ENCODE assay signal across 8 cellular contexts in genomic region chr7:81499262-81500116, GRCh38.
DNase-seq lines count a peak whose midpoint lies in the region; ATAC-seq, FAIRE-seq and TF ChIP-seq lines count a peak whose summit lies in the region.

No MANE protein-coding gene starts in this region.

- in situ Hi-C loops in mammary epithelial cell (cut with MboI; ENCODE audit: low sequenced_read_pairs in 2 of 2): loop anchor here (5.0 to 25.0 kb wide), 7 partner anchors 205 to 1238 kb away; no protein-coding TSS in a partner anchor

- H3K36me3 Mint-ChIP-seq in CD14-positive monocyte: no peaks in the 10 kb centered on the region
- no peaks in the 10 kb centered on the region for H3K36me3 Mint-ChIP-seq in CD4-positive, alpha-beta T cell (ENCODE audit: low read depth)

- H3K4me1 ChIP-seq in mammary epithelial cell (ENCODE audit: insufficient read depth, low read length): peaks cover 3% of the 10 kb centered on the region

- intact Hi-C loops in CD14-positive monocyte (cut with micrococcal nuclease) (loop anchor here (5.0 to 10.0 kb wide), 4 partner anchors 458 to 1075 kb away; no protein-coding TSS in a partner anchor), mammary epithelial cell (cut with micrococcal nuclease) (loop anchor here (1.0 to 10.0 kb wide), 7 partner anchors 217 to 1228 kb away; no protein-coding TSS in a partner anchor), left colon (cut with DNase I, micrococcal nuclease) (loop anchor here in 1 of 2 donors (10.0 kb wide), 2 partner anchors 455 to 515 kb away; no protein-coding TSS in a partner anchor)
- intact Hi-C loops in CD4-positive, alpha-beta T cell (cut with DNase I, micrococcal nuclease): loop anchor here in 1 of 2 experiments (5.0 kb wide), 1 partner anchor 1228 kb away; no protein-coding TSS in a partner anchor

- no peak overlapping the region for H3K4me3 Mint-ChIP-seq in CD14-positive monocyte
- no peak overlapping the region for H3K4me3 Mint-ChIP-seq in CD4-positive, alpha-beta T cell

- DNase-seq in CD14-positive monocyte (ENCODE audit: low spot score) (no peak), GM19240 (ENCODE audit: insufficient read length, low spot score) (peak; percentile 6), HS-27A (ENCODE audit: low read depth) (peak; percentile 49), NCI-H748 treated with DMSO at 0.1 percent for 48 hours (lab: John Stamatoyannopoulos, UW) (peak; percentile 67), mammary epithelial cell (peak; percentile 52), left colon (no peak), urothelium cell line (ENCODE audit: low spot score) (peak; percentile 71)
- no peak for DNase-seq in CD4-positive, alpha-beta T cell

- peaks cover 7% of the 10 kb centered on the region for H3K4me1 Mint-ChIP-seq in CD14-positive monocyte
- H3K4me1 Mint-ChIP-seq in CD4-positive, alpha-beta T cell (ENCODE audit: low read depth): no peaks in the 10 kb centered on the region

- H3K4me2 ChIP-seq in mammary epithelial cell (ENCODE audit: insufficient read depth, low read depth, low read length): peak overlapping the region; percentile 44

- CTCF ChIA-PET in mammary epithelial cell (lab: Charles Lee; ENCODE audit: low non-redundant PET): interaction anchor here (0.6 to 1.0 kb wide), 2 partner anchors 14 to 517 kb away, joined by 3 read pairs; no protein-coding TSS in a partner anchor
- CTCF ChIA-PET in CD4-positive, alpha-beta T cell (lab: Charles Lee): no interaction called here

- dilution Hi-C loops in mammary epithelial cell (cut with HindIII; ENCODE audit: low sequenced_read_pairs): loop anchor here (25.0 kb wide), 1 partner anchor 238 kb away; no protein-coding TSS in a partner anchor

- no peaks in the 10 kb centered on the region for H3K9me3 ChIP-seq in mammary epithelial cell (replicated peaks; ENCODE audit: insufficient read depth, low read length)
- no peaks in the 10 kb centered on the region for H3K9me3 ChIP-seq in CD4-positive, alpha-beta T cell (ENCODE audit: control insufficient read depth, low read length)

- POLR2A ChIA-PET in CD4-positive, alpha-beta T cell (lab: Charles Lee): no interaction called here

- H4K20me1 ChIP-seq in mammary epithelial cell (ENCODE audit: insufficient read depth, low read length): no peaks in the 10 kb centered on the region

- H3K36me3 ChIP-seq in mammary epithelial cell (ENCODE audit: insufficient read depth, low read length): no peaks in the 10 kb centered on the region

- peak; percentile 69 for FAIRE-seq in urothelium cell line (lab: Jason Lieb, UNC)

- ATAC-seq in left colon: peak; percentile 74
- no peak for ATAC-seq in CD4-positive, alpha-beta T cell (ENCODE audit: poor library complexity)

- H2AFZ ChIP-seq in mammary epithelial cell (ENCODE audit: low read depth, low read length): peak overlapping the region; percentile 54

- no TSS peak for BruUV-seq in mammary epithelial cell (replicated peaks; lab: Mats Ljungman, UMichigan)

- WGBS in mammary epithelial cell (ENCODE audit: low coverage, missing lambda C conversion rate): 45% methylated on average over 4 of the region's 4 CpGs

- H3K27me3 Mint-ChIP-seq in CD14-positive monocyte (ENCODE audit: low read depth in 3 of 3): peaks cover 0 to 2% (median 0%) of the 10 kb centered on the region in 3 donors
- no peaks in the 10 kb centered on the region for H3K27me3 Mint-ChIP-seq in CD4-positive, alpha-beta T cell

- no peak overlapping the region for H3K4me3 ChIP-seq in mammary epithelial cell (replicated peaks in 1 of 3; ENCODE audit: insufficient read depth in 1 of 3, low read depth in 2 of 3, low read length in 3 of 3)

- no peak overlapping the region for H3K27ac ChIP-seq in mammary epithelial cell (ENCODE audit: insufficient read depth, low read depth, low read length)
- no peak overlapping the region for H3K27ac ChIP-seq in CD4-positive, alpha-beta T cell (ENCODE audit: low read depth, low read length)

- no peak overlapping the region for H3K9ac ChIP-seq in mammary epithelial cell (ENCODE audit: insufficient read depth, low read length)

- no peaks in the 10 kb centered on the region for H3K9me3 Mint-ChIP-seq in CD14-positive monocyte
- H3K9me3 Mint-ChIP-seq in CD4-positive, alpha-beta T cell: no peaks in the 10 kb centered on the region

- H3K79me2 ChIP-seq in mammary epithelial cell (ENCODE audit: insufficient read depth, low read length): no peaks in the 10 kb centered on the region

- H3K27me3 ChIP-seq in mammary epithelial cell (ENCODE audit: insufficient read depth, low read length): no peaks in the 10 kb centered on the region
- H3K27me3 ChIP-seq in CD4-positive, alpha-beta T cell (ENCODE audit: control insufficient read depth, insufficient read depth, low read length): no peaks in the 10 kb centered on the region

- TF ChIP-seq CTCF in CD14-positive monocyte (IDR thresholded peaks at IDR 0.05) (peak; percentile 69), mammary epithelial cell (conservative IDR thresholded peaks at IDR 0.05 in 1 of 2, IDR thresholded peaks at IDR 0.05 in 1 of 2; ENCODE audit: extremely low read depth in 1 of 2, insufficient read depth in 1 of 2, low read depth in 1 of 2, low read length in 2 of 2) (peak; percentile 56 to 62)
- no peak for TF ChIP-seq CTCF in CD4-positive, alpha-beta T cell (IDR thresholded peaks at IDR 0.05)

- peak overlapping the region in 1 of 7 donors; percentile 5 for H3K27ac Mint-ChIP-seq in CD14-positive monocyte
- H3K27ac Mint-ChIP-seq in CD4-positive, alpha-beta T cell: no peak overlapping the region

Comparison
In these comparisons a context has a peak if more than half of its experiments do, and no peak if none do; other contexts are left out.
1. DNase-seq: peak in GM19240 (single experiment), HS-27A (single experiment), NCI-H748 treated with DMSO at 0.1 percent for 48 hours (single experiment), mammary epithelial cell (single experiment) and urothelium cell line (single experiment); none in CD14-positive monocyte (single experiment), left colon (0 of 2) and CD4-positive, alpha-beta T cell (0 of 10).